25 cellular contexts compared by ENCODE assay signal in genomic region chr6:108463789-108464188, GRCh38.
A peak's percentile ranks its signal among the peaks of the same experiment; 100 is the strongest.
DNase-seq lines count a peak whose midpoint lies in the region; ATAC-seq, FAIRE-seq and TF ChIP-seq lines count a peak whose summit lies in the region.
"Had no signal": no experiment of that assay in that cellular context is flagged by ENCODE, and none has a peak within 500 bp of the region (broad histone marks: within the 10 kb centered on the region; RNA-seq: fewer than 3 reads in every experiment).

No MANE protein-coding gene starts in this region.

- H3K27me3 Mint-ChIP-seq in memory B cell: no peaks in the 10 kb centered on the region

- H3K27me3 ChIP-seq in H1 (replicated peaks in 1 of 4; ENCODE audit: control insufficient read depth in 3 of 4, extremely low read depth in 1 of 4, insufficient read depth in 3 of 4, low read length in 3 of 4) (no peaks in the 10 kb centered on the region), thyroid gland (no peaks in the 10 kb centered on the region)
- H3K27me3 ChIP-seq: dorsolateral prefrontal cortex had no signal

- TF ChIP-seq POLR2A in H1 (IDR thresholded peaks at IDR 0.05; ENCODE audit: control extremely low read depth in 1 of 2, low read depth in 2 of 2, low read length in 2 of 2) (no peak), thyroid gland (IDR thresholded peaks at IDR 0.05) (no peak)

- H3K4ac ChIP-seq in H1 (replicated peaks; ENCODE audit: insufficient read length, low read depth, low read length): no peak overlapping the region

- H3K9me3 ChIP-seq in H1 (ENCODE audit: insufficient read depth in 2 of 2, low read depth in 1 of 2, low read length in 1 of 2): no peaks in the 10 kb centered on the region
- no peaks in the 10 kb centered on the region for H3K9me3 ChIP-seq in thyroid gland
- H3K9me3 ChIP-seq: HAP-1, psoas muscle had no signal

- no peak overlapping the region for H3K18ac ChIP-seq in H1 (ENCODE audit: extremely low read depth, low read length)

- no peaks in the 10 kb centered on the region for H3K79me2 ChIP-seq in H1 (ENCODE audit: control insufficient read depth in 1 of 2, insufficient read depth in 2 of 2, low read length in 2 of 2)

- H4K20me1 ChIP-seq in H1 (replicated peaks in 1 of 2; ENCODE audit: control insufficient read depth in 1 of 2, insufficient read depth in 2 of 2, low read length in 2 of 2): no peaks in the 10 kb centered on the region

- WGBS in H1 (ENCODE audit: extremely low coverage in 1 of 2, insufficient coverage in 1 of 2, insufficient read length in 1 of 2, insufficient replicate concordance in 2 of 2, low coverage in 1 of 2, low lambda C conversion rate in 2 of 2, missing lambda C conversion rate in 1 of 2), 2 experiments: 79% methylated on average over 4 of the region's 4 CpGs; no CpG with 5 or more reads in 1 of the 2 experiments
- 26 to 39% methylated on average over 4 of the region's 4 CpGs for WGBS in thyroid gland, 2 donors

- no peak overlapping the region for H3K9ac ChIP-seq in H1 (replicated peaks in 1 of 4; ENCODE audit: extremely low read depth in 1 of 4, low read depth in 3 of 4, low read length in 3 of 4)

- H3K4me1 Mint-ChIP-seq in memory B cell: no peaks in the 10 kb centered on the region
- H3K4me1 Mint-ChIP-seq: activated CD4-positive, alpha-beta memory T cell treated with anti-CD3 and anti-CD28 coated beads, Interleukin-2, amount 10 ng/mL, durations not matched to agents 7 days and 5 days; activated naive CD4-positive, alpha-beta T cell treated with anti-CD3 and anti-CD28 coated beads, Interleukin-2, amount 50 U/mL, for 24 hours; central memory CD8-positive, alpha-beta T cell had no signal

- no peak for TF ChIP-seq EP300 in H1 (IDR thresholded peaks at IDR 0.05; ENCODE audit: borderline replicate concordance in 1 of 2, low read depth in 2 of 2, low read length in 2 of 2)

- no peak overlapping the region for H4K5ac ChIP-seq in H1 (ENCODE audit: insufficient read length, low read depth, low read length)

- peak; percentile 45 for FAIRE-seq in H1 (lab: Jason Lieb, UNC)
- FAIRE-seq: A204.1 had no signal

- TF ChIP-seq RAD21 in H1 (IDR thresholded peaks at IDR 0.05 in 1 of 2, conservative IDR thresholded peaks at IDR 0.05 in 1 of 2; ENCODE audit: low read depth in 2 of 2, low read length in 2 of 2): no peak

- H2BK5ac ChIP-seq in H1 (ENCODE audit: low read depth, low read length): no peak overlapping the region

- POLR2A ChIA-PET in H1 (lab: Charles Lee; ENCODE audit: partially characterized antibody): interaction anchor here (0.6 kb wide), 2 partner anchors 10 to 75 kb away, joined by 3 to 4 read pairs; no protein-coding TSS in a partner anchor

- H4K8ac ChIP-seq in H1 (ENCODE audit: extremely low read depth, insufficient read depth, low read length): no peak overlapping the region

- no peak overlapping the region for H2AFZ ChIP-seq in H1 (ENCODE audit: low read length)

- no peak overlapping the region for H3K56ac ChIP-seq in H1 (replicated peaks; ENCODE audit: insufficient read length, low read depth, low read length)

- no peak for TF ChIP-seq CTCF in H1 (IDR thresholded peaks at IDR 0.05; ENCODE audit: control extremely low read depth in 1 of 3, insufficient read depth in 1 of 3, low read depth in 1 of 3, low read length in 3 of 3)
- no peak for TF ChIP-seq CTCF in thyroid gland (IDR thresholded peaks at IDR 0.05)

- H3K27ac ChIP-seq in H1 (ENCODE audit: low read depth, low read length) (no peak overlapping the region), thyroid gland (no peak overlapping the region)
- H3K27ac ChIP-seq: psoas muscle had no signal

- H2BK20ac ChIP-seq in H1 (ENCODE audit: low read length): no peak overlapping the region

- 0 out of 7 replicates have a peak, but pooled peaks cover 0 to 3% (median 0%) of the 10 kb centered on the region in 4 experiments for H3K4me1 ChIP-seq in H1 (replicated peaks in 1 of 4; ENCODE audit: control insufficient read depth in 3 of 4, insufficient read depth in 4 of 4, low read length in 3 of 4)
- peaks cover 10 to 12% of the 10 kb centered on the region in 2 donors for H3K4me1 ChIP-seq in thyroid gland
- H3K4me1 ChIP-seq: HAP-1 had no signal

- H3K4me3 ChIP-seq in H1 (ENCODE audit: extremely low read depth in 1 of 4, insufficient read depth in 2 of 4, low read depth in 3 of 4, low read length in 4 of 4): no peak overlapping the region
- no peak overlapping the region for H3K4me3 ChIP-seq in thyroid gland (replicated peaks in 1 of 3)
- H3K4me3 ChIP-seq: HAP-1, psoas muscle had no signal

- H2BK12ac ChIP-seq in H1 (ENCODE audit: low read depth, low read length): no peak overlapping the region

- H2BK120ac ChIP-seq in H1 (replicated peaks; ENCODE audit: low read depth, low read length): no peak overlapping the region

- no peaks in the 10 kb centered on the region for H3K36me3 ChIP-seq in H1 (ENCODE audit: control insufficient read depth in 2 of 4, insufficient read depth in 4 of 4, low read length in 3 of 4)
- H3K36me3 ChIP-seq in thyroid gland: no peaks in the 10 kb centered on the region
- H3K36me3 ChIP-seq: HAP-1 had no signal

- intact Hi-C loops in left cardiac atrium (cut with DNase I) (no loop called here), Right ventricle myocardium superior (cut with DNase I) (no loop called here), thyroid gland (cut with DNase I) (no loop called here)

- H2BK15ac ChIP-seq in H1 (ENCODE audit: low read length): no peak overlapping the region

- ATAC-seq in left cardiac atrium (peak; percentile 46 to 70), Right ventricle myocardium superior (ENCODE audit: poor library complexity) (no peak), memory B cell (ENCODE audit: low read depth) (no peak)
- ATAC-seq: CD8-positive, alpha-beta T cell had no signal

- H3K23me2 ChIP-seq in H1 (ENCODE audit: low read depth, low read length): no peaks in the 10 kb centered on the region

- H3K9me3 Mint-ChIP-seq in memory B cell: no peaks in the 10 kb centered on the region
- H3K9me3 Mint-ChIP-seq: activated CD4-positive, alpha-beta memory T cell treated with anti-CD3 and anti-CD28 coated beads, Interleukin-2, amount 10 ng/mL, durations not matched to agents 7 days and 5 days; activated naive CD4-positive, alpha-beta T cell treated with anti-CD3 and anti-CD28 coated beads, Interleukin-2, amount 50 U/mL, for 24 hours; activated T-helper 2 cell treated with anti-CD3 and anti-CD28 coated beads, Interferon-gamma antibody, Interleukin-2, Interleukin-4, amounts not matched to agents 10 μg/mL and 5 μg/mL and 100 μg/mL, durations not matched to agents 14 hours and 24 hours and 36 hours; CD8-positive, alpha-beta T cell; central memory CD8-positive, alpha-beta T cell had no signal

- H2AK5ac ChIP-seq in H1 (ENCODE audit: low read depth, low read length): no peak overlapping the region

- H3K36me3 Mint-ChIP-seq in memory B cell: peaks cover 5% of the 10 kb centered on the region
- H3K36me3 Mint-ChIP-seq: CD8-positive, alpha-beta T cell had no signal

- CTCF ChIA-PET in H1 (lab: Charles Lee; ENCODE audit: partially characterized antibody): interaction anchor here (0.7 to 1.6 kb wide), 3 partner anchors 25 to 393 kb away, joined by 3 read pairs; no protein-coding TSS in a partner anchor

- no peak overlapping the region for H3K4me2 ChIP-seq in H1 (ENCODE audit: insufficient read depth in 1 of 2, low read depth in 2 of 2, low read length in 2 of 2)

- peak; percentile 25 for DNase-seq in left cardiac atrium
- DNase-seq in Right ventricle myocardium superior: no peak
- DNase-seq in H1 (ENCODE audit: low read depth in 1 of 2, low spot score in 2 of 2): no peak
- DNase-seq in memory B cell (ENCODE audit: low spot score in 2 of 2): no peak
- DNase-seq in thyroid gland: peak; percentile 32 to 64
- no peak for DNase-seq in NCI-H2227 (lab: John Stamatoyannopoulos, UW; ENCODE audit: unreplicated experiment)
- no peak for DNase-seq in NCI-H1417 (lab: John Stamatoyannopoulos, UW)
- DNase-seq in activated T-cell treated with anti-CD3 and anti-CD28 coated beads, Interleukin-2, amount 50 U/mL, for 48 hours: no peak
- DNase-seq: activated CD4-positive, alpha-beta memory T cell treated with anti-CD3 and anti-CD28 coated beads, Interleukin-2, amount 10 ng/mL, durations not matched to agents 7 days and 5 days; activated CD4-positive, alpha-beta T cell treated with anti-CD3 and anti-CD28 coated beads for 1 hour; CD8-positive, alpha-beta T cell; dorsolateral prefrontal cortex; NCI-H1092; NCI-H2029 treated with DMSO at 0.1 percent for 48 hours; NCI-H226; NCI-H774; psoas muscle; RPMI8226; T-helper 2 cell; trophoblast cell had no signal

- no peak overlapping the region for H3K4me3 Mint-ChIP-seq in memory B cell
- H3K4me3 Mint-ChIP-seq: activated CD4-positive, alpha-beta memory T cell treated with anti-CD3 and anti-CD28 coated beads, Interleukin-2, amount 10 ng/mL, durations not matched to agents 7 days and 5 days; activated naive CD4-positive, alpha-beta T cell treated with anti-CD3 and anti-CD28 coated beads, Interleukin-2, amount 50 U/mL, for 24 hours; CD8-positive, alpha-beta T cell; central memory CD8-positive, alpha-beta T cell had no signal

- no peak overlapping the region for H3K14ac ChIP-seq in H1 (ENCODE audit: insufficient read length)

- peak overlapping the region; percentile 31 for H3K27ac Mint-ChIP-seq in memory B cell
- H3K27ac Mint-ChIP-seq: activated CD4-positive, alpha-beta memory T cell treated with anti-CD3 and anti-CD28 coated beads, Interleukin-2, amount 10 ng/mL, durations not matched to agents 7 days and 5 days; activated naive CD4-positive, alpha-beta T cell treated with anti-CD3 and anti-CD28 coated beads, Interleukin-2, amount 50 U/mL, for 24 hours; activated T-helper 2 cell treated with anti-CD3 and anti-CD28 coated beads, Interferon-gamma antibody, Interleukin-2, Interleukin-4, amounts not matched to agents 10 μg/mL and 5 μg/mL and 100 μg/mL, durations not matched to agents 14 hours and 24 hours and 36 hours; CD8-positive, alpha-beta T cell had no signal

- H3K79me1 ChIP-seq in H1 (ENCODE audit: low read depth, low read length): no peaks in the 10 kb centered on the region

- H3K23ac ChIP-seq in H1 (ENCODE audit: insufficient read length): no peak overlapping the region

- no peak overlapping the region for H4K91ac ChIP-seq in H1 (replicated peaks; ENCODE audit: insufficient read length, low read length)

TF ChIP-seq in H1, 55 proteins besides CTCF, POLR2A, EP300 and RAD21 (continues in another document):
- TF ChIP-seq CTBP2 (IDR thresholded peaks at IDR 0.05; ENCODE audit: borderline replicate concordance, insufficient read depth, insufficient read length, low read length) (no peak), POU5F1 (IDR thresholded peaks at IDR 0.05; ENCODE audit: low read depth, low read length) (no peak), SAP30 (IDR thresholded peaks at IDR 0.05; ENCODE audit: insufficient read depth, insufficient replicate concordance, low read length) (no peak)
- TF ChIP-seq, protein P1, sequence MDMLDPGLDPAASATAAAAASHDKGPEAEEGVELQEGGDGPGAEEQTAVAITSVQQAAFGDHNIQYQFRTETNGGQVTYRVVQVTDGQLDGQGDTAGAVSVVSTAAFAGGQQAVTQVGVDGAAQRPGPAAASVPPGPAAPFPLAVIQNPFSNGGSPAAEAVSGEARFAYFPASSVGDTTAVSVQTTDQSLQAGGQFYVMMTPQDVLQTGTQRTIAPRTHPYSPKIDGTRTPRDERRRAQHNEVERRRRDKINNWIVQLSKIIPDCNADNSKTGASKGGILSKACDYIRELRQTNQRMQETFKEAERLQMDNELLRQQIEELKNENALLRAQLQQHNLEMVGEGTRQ (IDR thresholded peaks at IDR 0.05; ENCODE audit: low read length): no peak

Comparison
In these comparisons a context has a peak if more than half of its experiments do, and no peak if none do; other contexts are left out.
1. ATAC-seq: peak in left cardiac atrium (2 of 2); none in Right ventricle myocardium superior (single experiment) and memory B cell (single experiment).
2. DNase-seq: peak in left cardiac atrium (single experiment) and thyroid gland (2 of 2); none in Right ventricle myocardium superior (single experiment), H1 (0 of 2), memory B cell (0 of 2), NCI-H2227 (single experiment), NCI-H1417 (0 of 3) and activated T-cell treated with anti-CD3 and anti-CD28 coated beads, Interleukin-2, amount 50 U/mL, for 48 hours (0 of 2).